ENCODE assay signal across 10 cellular contexts in genomic region chr5:102536323-102536928, GRCh38. TPM values are rescaled to one million over a fixed set of nuclear protein-coding genes. Genes with fewer than 3 reads are reported as not detected.
A peak's percentile ranks its signal among the peaks of the same experiment; 100 is the strongest.
DNase-seq lines count a peak whose midpoint lies in the region; ATAC-seq and TF ChIP-seq lines count a peak whose summit lies in the region.
"Had no signal": no experiment of that assay in that cellular context is flagged by ENCODE, and none has a peak within 500 bp of the region (broad histone marks: within the 10 kb centered on the region; RNA-seq: fewer than 3 reads in every experiment).

No MANE protein-coding gene starts in this region.

- H3K9me3 ChIP-seq in lower lobe of right lung, result no peaks in the 10 kb centered on the region

- no peak overlapping the region for H3K27ac ChIP-seq in VCaP
- H3K27ac ChIP-seq in lower lobe of right lung, result no peak overlapping the region

- peak; percentile 66 for TF ChIP-seq CTCF in VCaP (conservative IDR thresholded peaks at IDR 0.05)
- TF ChIP-seq CTCF in lower lobe of right lung (IDR thresholded peaks at IDR 0.05), result peak; percentile 17

- DNase-seq in DMS53 treated with DMSO at 0.1 percent for 48 hours (lab: John Stamatoyannopoulos, UW; ENCODE audit: unreplicated experiment) (peak; percentile 10), LoVo (ENCODE audit: low spot score) (peak; percentile 27), lower lobe of right lung (no peak)
- DNase-seq in stimulated activated CD4-positive, alpha-beta T cell treated with anti-CD3 and anti-CD28 coated beads, Interleukin-15, amount 100 ng/mL, for 24 hours, result no peak
- no peak for DNase-seq in stimulated activated naive B cell treated with anti-CD40 and anti-IgM and Interleukin-4, amounts not matched to agents 10 μg/mL and 1 μg/mL and 100 μg/mL, for 72 hours
- DNase-seq in activated CD4-positive, alpha-beta T cell treated with anti-CD3 and anti-CD28 coated beads, Interleukin-2, amount 10 ng/mL, durations not matched to agents 24 days and 14 days, result no peak
- DNase-seq: activated naive CD4-positive, alpha-beta T cell had no signal

- H3K27me3 ChIP-seq in lower lobe of right lung (ENCODE audit: low read depth), result no peaks in the 10 kb centered on the region

- no peaks in the 10 kb centered on the region for H3K36me3 Mint-ChIP-seq in stimulated activated naive B cell treated with anti-CD40 and anti-IgM and Interleukin-4, amounts not matched to agents 10 μg/mL and 1 μg/mL and 100 μg/mL, for 72 hours
- no peaks in the 10 kb centered on the region for H3K36me3 Mint-ChIP-seq in activated CD4-positive, alpha-beta T cell treated with anti-CD3 and anti-CD28 coated beads, Interleukin-2, amount 10 ng/mL, durations not matched to agents 24 days and 14 days (ENCODE audit: low read depth)

- no peaks in the 10 kb centered on the region for H3K36me3 ChIP-seq in lower lobe of right lung

- H3K27ac Mint-ChIP-seq in stimulated activated naive B cell treated with anti-CD40 and anti-IgM and Interleukin-4, amounts not matched to agents 10 μg/mL and 1 μg/mL and 100 μg/mL, for 72 hours, result no peak overlapping the region
- no peak overlapping the region for H3K27ac Mint-ChIP-seq in activated CD4-positive, alpha-beta T cell treated with anti-CD3 and anti-CD28 coated beads, Interleukin-2, amount 10 ng/mL, durations not matched to agents 24 days and 14 days
- H3K27ac Mint-ChIP-seq: stimulated activated naive CD8-positive, alpha-beta T cell treated with anti-CD3 and anti-CD28 coated beads, Interleukin-15, Interleukin-2, amounts not matched to agents 100 ng/mL and 50 ng/mL, for 24 hours had no signal

- intact Hi-C loops in lower lobe of right lung (cut with DNase I), result no loop called here
- intact Hi-C loops in activated CD4-positive, alpha-beta T cell treated with anti-CD3 and anti-CD28 coated beads, Interleukin-2, amount 10 ng/mL, durations not matched to agents 24 days and 14 days (cut with micrococcal nuclease), result loop anchor here (1.0 kb wide), 2 partner anchors 603 to 688 kb away; no protein-coding TSS in a partner anchor

- no peaks in the 10 kb centered on the region for H3K9me3 Mint-ChIP-seq in stimulated activated naive B cell treated with anti-CD40 and anti-IgM and Interleukin-4, amounts not matched to agents 10 μg/mL and 1 μg/mL and 100 μg/mL, for 72 hours
- no peaks in the 10 kb centered on the region for H3K9me3 Mint-ChIP-seq in activated CD4-positive, alpha-beta T cell treated with anti-CD3 and anti-CD28 coated beads, Interleukin-2, amount 10 ng/mL, durations not matched to agents 24 days and 14 days
- H3K9me3 Mint-ChIP-seq: stimulated activated naive CD8-positive, alpha-beta T cell treated with anti-CD3 and anti-CD28 coated beads, Interleukin-15, Interleukin-2, amounts not matched to agents 100 ng/mL and 50 ng/mL, for 24 hours had no signal

- no peak overlapping the region for H3K4me3 Mint-ChIP-seq in stimulated activated naive B cell treated with anti-CD40 and anti-IgM and Interleukin-4, amounts not matched to agents 10 μg/mL and 1 μg/mL and 100 μg/mL, for 72 hours
- H3K4me3 Mint-ChIP-seq in activated CD4-positive, alpha-beta T cell treated with anti-CD3 and anti-CD28 coated beads, Interleukin-2, amount 10 ng/mL, durations not matched to agents 24 days and 14 days, result no peak overlapping the region
- H3K4me3 Mint-ChIP-seq: stimulated activated naive CD8-positive, alpha-beta T cell treated with anti-CD3 and anti-CD28 coated beads, Interleukin-15, Interleukin-2, amounts not matched to agents 100 ng/mL and 50 ng/mL, for 24 hours had no signal

- no peak overlapping the region for H3K4me3 ChIP-seq in lower lobe of right lung

- H3K4me1 ChIP-seq in lower lobe of right lung, result no peaks in the 10 kb centered on the region

- ATAC-seq in lower lobe of right lung (no peak), HG02885 (IDR thresholded peaks at IDR 0.05; ENCODE audit: poor library complexity, unreplicated experiment) (no peak)
- ATAC-seq in stimulated activated naive B cell treated with anti-CD40 and anti-IgM and Interleukin-4, amounts not matched to agents 10 μg/mL and 1 μg/mL and 100 μg/mL, for 72 hours (replicated peaks), result no peak

- no peaks in the 10 kb centered on the region for H3K27me3 Mint-ChIP-seq in stimulated activated naive B cell treated with anti-CD40 and anti-IgM and Interleukin-4, amounts not matched to agents 10 μg/mL and 1 μg/mL and 100 μg/mL, for 72 hours
- H3K27me3 Mint-ChIP-seq in activated CD4-positive, alpha-beta T cell treated with anti-CD3 and anti-CD28 coated beads, Interleukin-2, amount 10 ng/mL, durations not matched to agents 24 days and 14 days, result peaks cover 7% of the 10 kb centered on the region

- peaks cover 0 to 1% of the 10 kb centered on the region in 2 donors for H3K4me1 Mint-ChIP-seq in stimulated activated naive B cell treated with anti-CD40 and anti-IgM and Interleukin-4, amounts not matched to agents 10 μg/mL and 1 μg/mL and 100 μg/mL, for 72 hours
- no peaks in the 10 kb centered on the region for H3K4me1 Mint-ChIP-seq in activated CD4-positive, alpha-beta T cell treated with anti-CD3 and anti-CD28 coated beads, Interleukin-2, amount 10 ng/mL, durations not matched to agents 24 days and 14 days

RNA-seq across cellular contexts. Expression of gene SLCO6A1, which starts 37.6 kb away (rescaled TPM):
- not detected for total RNA-seq in lower lobe of right lung
- total RNA-seq in activated CD4-positive, alpha-beta T cell treated with anti-CD3 and anti-CD28 coated beads, Interleukin-2, amount 10 ng/mL, durations not matched to agents 24 days and 14 days, result not detected in 2 replicates

Comparison
In these comparisons a context has a peak if more than half of its experiments do, and no peak if none do; other contexts are left out.
1. DNase-seq: peak in DMS53 treated with DMSO at 0.1 percent for 48 hours (single experiment) and LoVo (single experiment); none in lower lobe of right lung (single experiment), stimulated activated CD4-positive, alpha-beta T cell treated with anti-CD3 and anti-CD28 coated beads, Interleukin-15, amount 100 ng/mL, for 24 hours (single experiment), stimulated activated naive B cell treated with anti-CD40 and anti-IgM and Interleukin-4, amounts not matched to agents 10 μg/mL and 1 μg/mL and 100 μg/mL, for 72 hours (single experiment) and activated CD4-positive, alpha-beta T cell treated with anti-CD3 and anti-CD28 coated beads, Interleukin-2, amount 10 ng/mL, durations not matched to agents 24 days and 14 days (single experiment).